In genomic region chr6:73203098-73203497, GRCh38 we compare ENCODE assay signal across 36 cellular contexts. TPM values are rescaled to one million over a fixed set of nuclear protein-coding genes. Genes with fewer than 3 reads are reported as not detected.
DNase-seq lines count a peak whose midpoint lies in the region; ATAC-seq, FAIRE-seq and TF ChIP-seq lines count a peak whose summit lies in the region.
"Had no signal": no experiment of that assay in that cellular context is flagged by ENCODE, and none has a peak within 500 bp of the region (broad histone marks: within the 10 kb centered on the region; RNA-seq: fewer than 3 reads in every experiment).

No MANE protein-coding gene starts in this region.

- no peak for TF ChIP-seq POLR2A in H54 (IDR thresholded peaks at IDR 0.05; ENCODE audit: low read depth, low read length)

- H3K36me3 ChIP-seq in adipocyte (ENCODE audit: control insufficient read depth, insufficient read depth, low read length, severe bottlenecking), result no peaks in the 10 kb centered on the region
- H3K36me3 ChIP-seq: BLaER1 treated with 17β-estradiol and CSF1 and Interleukin-3, amounts not matched to agents 10 nM and 100 nM; Peyer's patch; prostate gland; thoracic aorta; WERI-Rb-1 had no signal

- H3K27me3 ChIP-seq in adipocyte (replicated peaks; ENCODE audit: control insufficient read depth, insufficient read depth, low read length), result no peaks in the 10 kb centered on the region
- H3K27me3 ChIP-seq: BLaER1 treated with 17β-estradiol and CSF1 and Interleukin-3, amounts not matched to agents 10 nM and 100 nM; Peyer's patch had no signal

- DNase-seq in AG09309 (ENCODE audit: low read depth), result peak; percentile 2
- DNase-seq in H54 (ENCODE audit: insufficient read length, low spot score), result no peak
- DNase-seq in adipocyte (ENCODE audit: low read depth), result peak; percentile 32
- peak; percentile 39 for DNase-seq in fibroblast of villous mesenchyme (ENCODE audit: low read depth)
- no peak for DNase-seq in activated CD8-positive, alpha-beta memory T cell treated with anti-CD3 and anti-CD28 coated beads, Interleukin-2, amount 50 U/mL, for 4 hours
- no peak for DNase-seq in EL
- DNase-seq: activated CD4-positive, alpha-beta T cell treated with anti-CD3 and anti-CD28 coated beads for 4 hours; activated CD8-positive, alpha-beta T cell treated with anti-CD3 and anti-CD28 coated beads, Interleukin-2, amount 10 ng/mL, durations not matched to agents 7 days and 5 days; activated naive CD4-positive, alpha-beta T cell treated with anti-CD3 and anti-CD28 coated beads, Interleukin-2, amount 50 U/mL, for 16 hours; activated T-cell treated with anti-CD3 and anti-CD28 coated beads for 4 hours; amygdala; DMS153; head of caudate nucleus; midbrain; naive B cell; NCI-H1417 treated with DMSO at 0.1 percent for 48 hours; NCI-H2029 treated with DMSO at 0.1 percent for 48 hours; NCI-H524 treated with DMSO at 0.1 percent for 48 hours; NK-92 treated with Interleukin-12 subunit alpha and Interleukin-12 subunit beta, amount 100 ng/mL, for 24 hours; Peyer's patch; SHP77; stimulated activated CD4-positive, alpha-beta T cell treated with anti-CD3 and anti-CD28 coated beads, Interleukin-2, amount 100 ng/mL, for 48 hours; stimulated activated naive CD8-positive, alpha-beta T cell treated with anti-CD3 and anti-CD28 coated beads, Interleukin-15, amount 100 ng/mL, for 72 hours; WERI-Rb-1 had no signal

- no peaks in the 10 kb centered on the region for H3K9me3 ChIP-seq in adipocyte (ENCODE audit: control insufficient read depth, low read length)
- H3K9me3 ChIP-seq: Peyer's patch, prostate gland, thoracic aorta had no signal

- no peak overlapping the region for H3K4me3 ChIP-seq in AG09309 (ENCODE audit: control insufficient read depth, low read depth, low read length)
- H3K4me3 ChIP-seq in adipocyte (ENCODE audit: low read length), result no peak overlapping the region
- no peak overlapping the region for H3K4me3 ChIP-seq in fibroblast of villous mesenchyme (ENCODE audit: low read depth, low read length)
- H3K4me3 ChIP-seq: BLaER1 treated with 17β-estradiol and CSF1 and Interleukin-3, amounts not matched to agents 10 nM and 100 nM; Peyer's patch; prostate gland; thoracic aorta had no signal

- peaks cover 7% of the 10 kb centered on the region for H3K4me1 ChIP-seq in adipocyte (ENCODE audit: control insufficient read depth, insufficient read depth, low read length)
- H3K4me1 ChIP-seq: Peyer's patch, prostate gland had no signal

- H3K9ac ChIP-seq in adipocyte (ENCODE audit: low read length), result no peak overlapping the region
- H3K9ac ChIP-seq: BLaER1 treated with 17β-estradiol and CSF1 and Interleukin-3, amounts not matched to agents 10 nM and 100 nM had no signal

- ATAC-seq in GM21825 (IDR thresholded peaks at IDR 0.05; ENCODE audit: unreplicated experiment), result no peak
- ATAC-seq: activated CD8-positive, alpha-beta T cell treated with anti-CD3 and anti-CD28 coated beads, Interleukin-2, amount 10 ng/mL, durations not matched to agents 7 days and 5 days; sciatic nerve; stimulated activated naive CD8-positive, alpha-beta T cell treated with anti-CD3 and anti-CD28 coated beads, Interleukin-15, amount 100 ng/mL, for 72 hours had no signal

- no peak for TF ChIP-seq CTCF in AG09309 (IDR thresholded peaks at IDR 0.05; ENCODE audit: control insufficient read depth, insufficient read depth, low read depth, low read length, missing control alignments)
- TF ChIP-seq CTCF in fibroblast of villous mesenchyme (IDR thresholded peaks at IDR 0.05; ENCODE audit: insufficient read depth, low read depth, low read length), result no peak

- FAIRE-seq in H54 (lab: Jason Lieb, UNC), result peak; percentile 15
- FAIRE-seq: colon, endothelial cell of umbilical vein, GM12892, keratinocyte had no signal

RNA-seq across cellular contexts. Expression of gene KHDC1L, which starts 22.2 kb away (rescaled TPM):
- 0.43 TPM in 1 of 2 replicates, not detected in the other for total RNA-seq in fibroblast of villous mesenchyme
- total RNA-seq: activated CD8-positive, alpha-beta T cell treated with anti-CD3 and anti-CD28 coated beads, Interleukin-2, amount 10 ng/mL, durations not matched to agents 7 days and 5 days; activated T-helper 2 cell treated with anti-CD3 and anti-CD28 coated beads, Interferon-gamma antibody, Interleukin-2, Interleukin-4, amounts not matched to agents 10 μg/mL and 5 μg/mL and 100 μg/mL, durations not matched to agents 14 hours and 24 hours and 36 hours; endothelial cell of umbilical vein; liver; Peyer's patch; sciatic nerve; thoracic aorta; urinary bladder had no signal

RNA-seq across cellular contexts. Expression of gene KHDC1, which starts 59.9 kb away (rescaled TPM):
- 2.6 and 3.9 TPM in 2 replicates for total RNA-seq in fibroblast of villous mesenchyme

Comparison
In these comparisons a context has a peak if more than half of its experiments do, and no peak if none do; other contexts are left out.
1. DNase-seq: peak in AG09309 (single experiment), adipocyte (single experiment) and fibroblast of villous mesenchyme (single experiment); none in H54 (single experiment), activated CD8-positive, alpha-beta memory T cell treated with anti-CD3 and anti-CD28 coated beads, Interleukin-2, amount 50 U/mL, for 4 hours (single experiment) and EL (single experiment).